ENCODE assay signal across 8 cellular contexts in the genomic region with DNA sequence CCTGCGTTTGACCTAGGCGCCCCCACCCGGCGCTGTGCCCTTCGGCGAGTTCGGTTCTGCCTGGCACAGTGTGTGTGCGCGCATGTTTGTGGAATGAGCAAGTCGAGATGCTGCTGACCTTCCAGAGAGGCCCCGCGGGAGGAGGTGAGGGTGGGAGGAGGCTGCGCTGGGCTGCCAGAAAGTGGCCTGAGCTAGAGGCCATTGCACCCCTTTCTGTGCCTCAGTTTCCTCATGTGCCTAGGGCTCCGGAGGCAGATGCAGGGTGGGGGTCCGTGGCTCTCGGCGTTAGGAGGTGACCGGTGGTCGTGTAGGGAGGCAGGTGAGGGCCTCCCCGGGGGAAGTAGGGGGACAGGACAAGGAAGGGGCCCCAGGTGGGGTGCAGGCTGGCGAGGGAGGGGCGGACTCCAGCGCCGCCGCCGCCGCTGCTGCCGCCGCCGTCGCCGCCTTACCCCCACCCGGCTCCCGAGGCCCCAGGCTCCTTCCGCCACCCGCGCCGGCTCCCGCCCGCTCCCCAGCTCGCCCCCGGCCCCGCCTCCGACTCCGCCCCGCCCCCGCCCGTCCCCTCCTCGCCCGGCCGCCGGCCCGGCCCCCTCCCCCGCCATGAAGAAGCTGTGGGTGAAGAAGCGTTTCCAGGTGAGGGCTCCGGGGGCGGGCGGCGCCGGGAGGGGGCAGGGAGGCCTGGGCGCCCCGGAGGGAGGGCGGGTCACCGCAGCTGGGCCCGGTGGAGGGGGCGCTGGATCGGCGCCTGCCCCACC. TPM values are rescaled to one million over a fixed set of nuclear protein-coding genes. Genes with fewer than 3 reads are reported as not detected.
DNase-seq lines count a peak whose midpoint lies in the region; ATAC-seq and TF ChIP-seq lines count a peak whose summit lies in the region.

No MANE protein-coding gene starts in this region.

- H3K36me3 ChIP-seq in BJ (ENCODE audit: control insufficient read depth, insufficient read depth, low read length): peaks cover 11% of the 10 kb centered on the region

- no peak for TF ChIP-seq RAD21 in Ishikawa (IDR thresholded peaks at IDR 0.05; ENCODE audit: low read depth)

- peak; percentile 44 for ATAC-seq in memory B cell (ENCODE audit: low read depth)
- no peak for ATAC-seq in GM21529 (IDR thresholded peaks at IDR 0.05; ENCODE audit: unreplicated experiment)

- DNase-seq in BJ (ENCODE audit: low read depth): no peak
- peak; percentile 56 for DNase-seq in activated CD4-positive, alpha-beta T cell treated with anti-CD3 and anti-CD28 coated beads, Interleukin-2, amount 50 U/mL, for 1 hour
- DNase-seq in effector CD4-positive, alpha-beta T cell: peak; percentile 26
- DNase-seq in memory B cell (ENCODE audit: low spot score in 2 of 2): no peak
- DNase-seq in stimulated activated CD8-positive, alpha-beta memory T cell treated with anti-CD3 and anti-CD28 coated beads, Interleukin-7, amount 100 ng/mL, for 4 hours (ENCODE audit: low read depth in 2 of 2): peak; percentile 46 to 71
- DNase-seq in GDM1 (lab: John Stamatoyannopoulos, UW): no peak

- H3K36me3 Mint-ChIP-seq in memory B cell: no peaks in the 10 kb centered on the region

- POLR2A ChIA-PET in BJ (lab: Charles Lee): interaction anchor here (0.6 to 2.3 kb wide), 2 partner anchors 11 to 55 kb away, joined by 9 to 15 read pairs; no protein-coding TSS in a partner anchor

- no peak for TF ChIP-seq CTCF in BJ (IDR thresholded peaks at IDR 0.05; ENCODE audit: insufficient read depth, low read depth, low read length)

- H3K4me3 Mint-ChIP-seq in memory B cell: peak overlapping the region; percentile 82

- H3K9me3 Mint-ChIP-seq in memory B cell: no peaks in the 10 kb centered on the region

- CTCF ChIA-PET in BJ (lab: Yijun Ruan, JAX): interaction anchor here (0.5 to 7.4 kb wide), 11 partner anchors 11 to 88 kb away, joined by 3 to 39 read pairs (median 4); a partner anchor contains a TSS

- no peaks in the 10 kb centered on the region for H3K27me3 ChIP-seq in BJ (ENCODE audit: control insufficient read depth, insufficient read depth, low read length)

- peaks cover 22% of the 10 kb centered on the region for H3K27me3 Mint-ChIP-seq in memory B cell

- H3K4me1 Mint-ChIP-seq in memory B cell: peaks cover 12% of the 10 kb centered on the region

- TF ChIP-seq EP300 in Ishikawa (IDR thresholded peaks at IDR 0.05; ENCODE audit: borderline replicate concordance): 0 out of 2 replicates have a peak, but pooled peaks have one; percentile 6

- H3K4me3 ChIP-seq in BJ (ENCODE audit: low read depth, low read length): peak overlapping the region; percentile 68

- no peak overlapping the region for H3K27ac Mint-ChIP-seq in memory B cell

TF ChIP-seq in Ishikawa, 13 proteins besides CTCF, POLR2A, EP300 and RAD21:
- TF ChIP-seq EGR1 (IDR thresholded peaks at IDR 0.05) (0 out of 2 replicates have a peak, but pooled peaks have one; percentile 40), ZBTB7A (IDR thresholded peaks at IDR 0.05; ENCODE audit: low read depth) (no peak)

RNA-seq across cellular contexts. Expression of a gene that starts 7.0 kb away (rescaled TPM):
- 47.0 and 69.9 TPM in 2 replicates for polyA plus RNA-seq in BJ (2011; rRNA removed)
- polyA minus RNA-seq in BJ (2011; rRNA and poly(A)+ RNA removed): 21.9 and 45.9 TPM in 2 replicates

RNA-seq across cellular contexts. Expression of a gene that starts 23.5 kb away (rescaled TPM):
- 5.4 and 7.0 TPM in 2 replicates for polyA plus RNA-seq in BJ (2011; rRNA removed)
- 9.1 and 19.6 TPM in 2 replicates for polyA minus RNA-seq in BJ (2011; rRNA and poly(A)+ RNA removed)

RNA-seq across cellular contexts. Expression of a gene that starts 53.9 kb away (rescaled TPM):
- 69.2 and 134 TPM in 2 replicates for polyA plus RNA-seq in BJ (2011; rRNA removed)
- polyA minus RNA-seq in BJ (2011; rRNA and poly(A)+ RNA removed): 63.4 and 85.1 TPM in 2 replicates

RNA-seq across cellular contexts. Expression of a gene that starts 57.1 kb away (rescaled TPM):
- 123 and 171 TPM in 2 replicates for polyA plus RNA-seq in BJ (2011; rRNA removed)
- polyA minus RNA-seq in BJ (2011; rRNA and poly(A)+ RNA removed): 83.3 and 128 TPM in 2 replicates

Comparison
In these comparisons a context has a peak if more than half of its experiments do, and no peak if none do; other contexts are left out.
1. DNase-seq: peak in activated CD4-positive, alpha-beta T cell treated with anti-CD3 and anti-CD28 coated beads, Interleukin-2, amount 50 U/mL, for 1 hour (single experiment), effector CD4-positive, alpha-beta T cell (single experiment) and stimulated activated CD8-positive, alpha-beta memory T cell treated with anti-CD3 and anti-CD28 coated beads, Interleukin-7, amount 100 ng/mL, for 4 hours (2 of 2); none in BJ (single experiment), memory B cell (0 of 2) and GDM1 (single experiment).